Comparison of ENCODE assay signal across 25 cellular contexts in the genomic region with DNA sequence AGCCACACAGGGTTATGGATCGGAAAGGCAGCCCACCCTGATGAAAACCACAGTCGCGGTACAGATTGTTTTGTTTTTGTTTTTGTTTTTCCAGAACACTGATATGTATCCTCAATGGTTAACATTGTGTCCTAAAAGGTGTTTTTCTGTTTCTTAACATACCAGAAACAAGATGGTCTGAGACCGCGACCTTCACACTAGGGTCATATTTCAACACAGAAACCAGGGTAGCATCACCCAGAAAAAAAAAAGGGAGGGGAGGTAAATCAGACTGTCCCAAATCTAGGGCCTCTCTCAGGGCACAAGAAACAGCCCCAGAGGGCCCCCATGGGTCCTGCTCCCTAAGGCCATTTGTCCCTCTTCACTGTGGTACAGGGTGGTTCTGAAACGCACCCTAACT.
DNase-seq lines count a peak whose midpoint lies in the region; ATAC-seq, FAIRE-seq and TF ChIP-seq lines count a peak whose summit lies in the region.
"Had no signal": no experiment of that assay in that cellular context is flagged by ENCODE, and none has a peak within 500 bp of the region (broad histone marks: within the 10 kb centered on the region; RNA-seq: fewer than 3 reads in every experiment).

No MANE protein-coding gene starts in this region.

- peak in 1 of 61 donors; percentile 3 for DNase-seq in caudate nucleus (lab: John Stamatoyannopoulos, UW)
- DNase-seq in sciatic nerve (ENCODE audit: low spot score): no peak
- DNase-seq in glomerular visceral epithelial cell (ENCODE audit: extremely low spot score): no peak
- no peak for DNase-seq in NCI-H748 (lab: John Stamatoyannopoulos, UW; ENCODE audit: unreplicated experiment)
- no peak for DNase-seq in H54 (ENCODE audit: insufficient read length, low spot score)
- DNase-seq in NCI-H1436 (lab: John Stamatoyannopoulos, UW): no peak
- DNase-seq: 8988T; ACHN; AML-193; BE2C; Caco-2; CD4-positive, CD25-positive, alpha-beta regulatory T cell; CD8-positive, alpha-beta T cell; DMS79; EL; GDM1; HFFc6 had no signal

- peaks cover 38% of the 10 kb centered on the region for H3K36me3 ChIP-seq in BLaER1
- no peaks in the 10 kb centered on the region for H3K36me3 ChIP-seq in KMS-11 (ENCODE audit: insufficient read depth)
- H3K36me3 ChIP-seq: BE2C, HAP-1 had no signal

- H3K4me2 ChIP-seq in BLaER1: peak overlapping the region; percentile 85
- H3K4me2 ChIP-seq in KMS-11: peak overlapping the region; percentile 29
- H3K4me2 ChIP-seq: A549, GM23338 had no signal

- H3K9ac ChIP-seq in BLaER1 (0 out of 2 replicates have a peak overlapping the region, but pooled peaks have one; percentile 8), KMS-11 (no peak overlapping the region)

- H3K4me3 ChIP-seq in BLaER1: no peak overlapping the region
- H3K4me3 ChIP-seq in KMS-11 (IDR thresholded peaks at IDR 0.05; ENCODE audit: insufficient read depth, low read depth, low read length): no peak overlapping the region
- H3K4me3 ChIP-seq: A549, GM12878, GM23338, HAP-1 had no signal

- no peak for TF ChIP-seq POLR2A in H54 (IDR thresholded peaks at IDR 0.05; ENCODE audit: low read depth, low read length)

- H3K9me3 ChIP-seq in BLaER1: no peaks in the 10 kb centered on the region
- H3K9me3 ChIP-seq: A549, BE2C, Caco-2, HAP-1 had no signal

- no peak for TF ChIP-seq CTCF in KMS-11 (conservative IDR thresholded peaks at IDR 0.05; ENCODE audit: low read depth, low read length)

- FAIRE-seq in H54 (lab: Jason Lieb, UNC): no peak
- FAIRE-seq: A549, GM12878, GM18507 had no signal

- H3K4me1 ChIP-seq in BLaER1: peaks cover 66% of the 10 kb centered on the region
- peaks cover 56% of the 10 kb centered on the region for H3K4me1 ChIP-seq in KMS-11 (ENCODE audit: low read depth, poor library complexity, severe bottlenecking)
- H3K4me1 ChIP-seq: A549, BE2C, Caco-2, HAP-1 had no signal

- intact Hi-C loops in sciatic nerve (cut with DNase I): no loop called here

- H2AFZ ChIP-seq in KMS-11 (ENCODE audit: low read depth): no peak overlapping the region
- H2AFZ ChIP-seq: GM23338 had no signal

- peak; percentile 34 for ATAC-seq in sciatic nerve
- ATAC-seq: A549; CD8-positive, alpha-beta T cell; GM12878; GM23338 had no signal

- H4K20me1 ChIP-seq in BLaER1 (peaks cover 100% of the 10 kb centered on the region), KMS-11 (ENCODE audit: insufficient read depth) (no peaks in the 10 kb centered on the region)

- H3K27me3 ChIP-seq in BLaER1 (no peaks in the 10 kb centered on the region), KMS-11 (ENCODE audit: insufficient read depth, low read depth) (no peaks in the 10 kb centered on the region)
- H3K27me3 ChIP-seq: BE2C had no signal

- H3K79me2 ChIP-seq in KMS-11 (ENCODE audit: insufficient read depth, low read depth): peaks cover 40% of the 10 kb centered on the region; the same call in 1 of the 2 replicates

- H3K27ac ChIP-seq in BLaER1 (peak overlapping the region; percentile 53), KMS-11 (no peak overlapping the region), caudate nucleus (ENCODE audit: low read depth, low read length) (peak overlapping the region; percentile 1)
- H3K27ac ChIP-seq: A549, C4-2B had no signal
